In the genomic region with DNA sequence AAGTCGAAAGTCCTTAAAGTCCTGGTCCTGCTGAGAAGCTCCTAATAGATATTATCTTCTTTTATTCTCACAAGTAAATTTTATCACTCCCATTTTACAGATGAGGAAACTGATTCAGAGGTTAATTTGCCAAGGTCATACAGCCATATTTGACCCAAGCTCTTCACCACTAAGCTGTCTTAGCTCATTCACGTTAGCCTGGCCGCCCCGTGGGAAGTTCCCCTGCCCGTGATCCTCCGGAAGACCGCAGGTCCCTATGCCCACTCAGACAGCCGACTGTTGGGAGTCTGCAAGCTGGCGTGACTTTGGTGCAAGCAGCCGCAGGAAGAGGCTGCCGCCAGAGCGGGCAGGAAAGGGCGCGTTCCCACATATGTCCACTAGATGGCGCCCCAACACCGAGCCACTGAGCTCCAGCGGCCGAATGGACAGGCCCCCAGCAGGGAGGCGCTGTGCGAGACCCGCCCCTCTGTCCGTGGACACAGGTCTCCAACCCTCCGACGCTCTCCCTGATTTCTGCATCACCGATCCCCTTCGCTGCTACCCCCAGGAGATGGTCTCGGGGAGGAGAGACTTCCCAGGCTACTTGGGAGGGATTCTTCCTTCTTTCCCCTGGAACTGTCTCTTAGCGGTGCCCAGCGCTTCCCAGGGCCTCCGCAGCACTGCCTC, we compare ENCODE assay signal across 8 cellular contexts. TPM values are rescaled to one million over a fixed set of nuclear protein-coding genes. Genes with fewer than 3 reads are reported as not detected.
A peak's percentile ranks its signal among the peaks of the same experiment; 100 is the strongest.
DNase-seq lines count a peak whose midpoint lies in the region; ATAC-seq and TF ChIP-seq lines count a peak whose summit lies in the region.

No MANE protein-coding gene starts in this region.

- peak; percentile 89 for ATAC-seq in GM21447 (IDR thresholded peaks at IDR 0.05; ENCODE audit: unreplicated experiment)

- DNase-seq in DMS153 (lab: John Stamatoyannopoulos, UW) (peak; percentile 7), HuH-7.5 (ENCODE audit: low spot score) (peak; percentile 76), RPMI8226 (peak; percentile 84), fibroblast of the aortic adventitia (ENCODE audit: low read depth) (peak; percentile 71), nephron progenitor cell (peak; percentile 95)
- peak; percentile 80 for DNase-seq in activated T-helper 9 cell treated with anti-CD3 and anti-CD28 coated beads, Interleukin-2, amount 50 U/mL, for 16 hours (ENCODE audit: low read depth)
- DNase-seq in stimulated activated naive CD4-positive, alpha-beta T cell (lab: John Stamatoyannopoulos, UW): peak; percentile 47 to 84 (median 72)

- TF ChIP-seq CTCF in fibroblast of the aortic adventitia (IDR thresholded peaks at IDR 0.05; ENCODE audit: insufficient read depth, low read length) (peak; percentile 91), nephron progenitor cell (IDR thresholded peaks at IDR 0.05) (peak; percentile 98)

- H3K36me3 Mint-ChIP-seq in nephron progenitor cell (ENCODE audit: low read depth): no peaks in the 10 kb centered on the region

- peaks cover 68% of the 10 kb centered on the region for H3K27me3 Mint-ChIP-seq in nephron progenitor cell (ENCODE audit: low read depth, poor library complexity)

- H3K4me1 Mint-ChIP-seq in nephron progenitor cell: peaks cover 32% of the 10 kb centered on the region

- no peak overlapping the region for H3K27ac Mint-ChIP-seq in nephron progenitor cell

- peak overlapping the region; percentile 76 for H3K4me3 Mint-ChIP-seq in nephron progenitor cell

- no peaks in the 10 kb centered on the region for H3K9me3 Mint-ChIP-seq in nephron progenitor cell

- peak overlapping the region; percentile 60 for H3K4me3 ChIP-seq in fibroblast of the aortic adventitia (ENCODE audit: low read depth, low read length)

RNA-seq across cellular contexts. Expression of a gene that starts 10.0 kb away (rescaled TPM):
- 2.6 and 6.2 TPM in 2 replicates for total RNA-seq in fibroblast of the aortic adventitia (ENCODE audit: low replicate concordance)

RNA-seq across cellular contexts. Expression of a gene that starts 40.8 kb away (rescaled TPM):
- 19.9 and 39.8 TPM in 2 replicates for total RNA-seq in fibroblast of the aortic adventitia (ENCODE audit: low replicate concordance)

RNA-seq across cellular contexts. Expression of a gene that starts 55.2 kb away (rescaled TPM):
- 2.6 and 6.6 TPM in 2 replicates for total RNA-seq in fibroblast of the aortic adventitia (ENCODE audit: low replicate concordance)

RNA-seq across cellular contexts. Expression of a gene that starts 55.4 kb away (rescaled TPM):
- 48.4 and 51.4 TPM in 2 replicates for total RNA-seq in fibroblast of the aortic adventitia (ENCODE audit: low replicate concordance)

Comparison
In these comparisons a context has a peak if more than half of its experiments do, and no peak if none do; other contexts are left out.
1. Peak in every context shown above with its lines: DNase-seq, ATAC-seq and H3K4me3 ChIP-seq.
2. DNase-seq: peak in every context shown above with its lines; median percentile 95 in nephron progenitor cell; 84 in RPMI8226; 80 in activated T-helper 9 cell treated with anti-CD3 and anti-CD28 coated beads, Interleukin-2, amount 50 U/mL, for 16 hours; 76 in HuH-7.5; 72 in stimulated activated naive CD4-positive, alpha-beta T cell; 71 in fibroblast of the aortic adventitia; 7 in DMS153.